Comparison of ENCODE assay signal across 13 cellular contexts in genomic region chr16:29709657-29710056, GRCh38. TPM values are rescaled to one million over a fixed set of nuclear protein-coding genes. Genes with fewer than 3 reads are reported as not detected.
DNase-seq lines count a peak whose midpoint lies in the region; FAIRE-seq and TF ChIP-seq lines count a peak whose summit lies in the region.
"Not testable (repeated sequence)": the region's sequence is repeated elsewhere in the genome, so short reads cannot be mapped to it uniquely, and the experiment has no call there.
"Had no signal": no experiment of that assay in that cellular context is flagged by ENCODE, and none has a peak within 500 bp of the region (broad histone marks: within the 10 kb centered on the region; RNA-seq: fewer than 3 reads in every experiment).

No MANE protein-coding gene starts in this region.

- CTCF ChIA-PET in CD8-positive, alpha-beta memory T cell (lab: Charles Lee): interaction anchor here (1.9 kb wide), 2 partner anchors 9 to 29 kb away, joined by 5 to 10 read pairs; no protein-coding TSS in a partner anchor
- CTCF ChIA-PET in OCI-LY7 (lab: Charles Lee; ENCODE audit: unreplicated experiment): not testable (repeated sequence)
- CTCF ChIA-PET in endothelial cell of umbilical vein (lab: Charles Lee): interaction anchor here (0.7 to 3.0 kb wide), 6 partner anchors 10 to 323 kb away, joined by 3 to 28 read pairs (median 3); partner anchors contain the start of gene PAGR1

- H3K4me2 ChIP-seq in OCI-LY7 (ENCODE audit: low read length); endothelial cell of umbilical vein (ENCODE audit: insufficient read depth, low read length): not testable (repeated sequence)
- peak overlapping the region; percentile 33 for H3K4me2 ChIP-seq in trophoblast cell (ENCODE audit: low read length)

- H3K36me3 ChIP-seq in CD8-positive, alpha-beta memory T cell (ENCODE audit: insufficient read depth, low read length); OCI-LY7 (ENCODE audit: insufficient read depth, low read length); endothelial cell of umbilical vein (ENCODE audit: control insufficient read depth in 2 of 2, extremely low read depth in 1 of 2, insufficient read depth in 2 of 2, low read length in 2 of 2); kidney (ENCODE audit: control insufficient read depth in 1 of 2, insufficient read depth in 2 of 2, low read length in 2 of 2); trophoblast cell (ENCODE audit: control insufficient read depth in 1 of 2, insufficient read depth in 2 of 2, low read length in 2 of 2): not testable (repeated sequence)
- H3K36me3 ChIP-seq in HUES48 (ENCODE audit: control insufficient read depth, insufficient read depth, low read length): peaks cover 32% of the 10 kb centered on the region

- H3K9me1 ChIP-seq in endothelial cell of umbilical vein (replicated peaks; ENCODE audit: control insufficient read depth, extremely low read depth, insufficient read depth, low read length): not testable (repeated sequence)

- not testable (repeated sequence) for H3K79me1 ChIP-seq in trophoblast cell (ENCODE audit: low read length)

- H3K27me3 Mint-ChIP-seq in CD8-positive, alpha-beta memory T cell; activated naive CD8-positive, alpha-beta T cell: not testable (repeated sequence)

- not testable (repeated sequence) for H2AK5ac ChIP-seq in trophoblast cell (ENCODE audit: low read length)

- POLR2A ChIA-PET in CD8-positive, alpha-beta memory T cell (lab: Charles Lee): interaction anchor here (0.6 kb wide), 1 partner anchor 304 kb away, joined by 4 read pairs; no protein-coding TSS in a partner anchor
- POLR2A ChIA-PET in OCI-LY7 (lab: Charles Lee): interaction anchor here (0.9 kb wide), 1 partner anchor 8 kb away, joined by 3 read pairs; no protein-coding TSS in a partner anchor
- POLR2A ChIA-PET in endothelial cell of umbilical vein (lab: Charles Lee): not testable (repeated sequence)

- dilution Hi-C loops in endothelial cell of umbilical vein (cut with MboI; ENCODE audit: extremely low pct_ligation_motif_present, low sequenced_read_pairs): not testable (repeated sequence)

- H3K27me3 ChIP-seq in CD8-positive, alpha-beta memory T cell (ENCODE audit: insufficient read depth, low read length, poor library complexity, severe bottlenecking); HUES48 (ENCODE audit: control insufficient read depth, insufficient read depth, low read length); endothelial cell of umbilical vein (ENCODE audit: control insufficient read depth in 2 of 2, insufficient read depth in 2 of 2, low read length in 2 of 2); trophoblast cell (ENCODE audit: insufficient read depth, low read length): not testable (repeated sequence)

- H3K23ac ChIP-seq in trophoblast cell (ENCODE audit: low read length): not testable (repeated sequence)

- not testable (repeated sequence) for H2BK5ac ChIP-seq in trophoblast cell (ENCODE audit: low read depth, low read length, poor library complexity)

- H3K27ac ChIP-seq in CD8-positive, alpha-beta memory T cell (ENCODE audit: low read depth, low read length); OCI-LY7 (ENCODE audit: low read depth, low read length, poor library complexity, severe bottlenecking); endothelial cell of umbilical vein (ENCODE audit: insufficient read depth, low read depth, low read length); kidney (ENCODE audit: low read depth in 2 of 2, low read length in 2 of 2); trophoblast cell (ENCODE audit: low read depth, low read length): not testable (repeated sequence)
- H3K27ac ChIP-seq in HUES48 (ENCODE audit: low read depth, low read length): peak overlapping the region; percentile 97

- not testable (repeated sequence) for H3K79me2 ChIP-seq in OCI-LY7 (ENCODE audit: insufficient read depth, low read depth, low read length); endothelial cell of umbilical vein (ENCODE audit: control insufficient read depth, insufficient read depth, low read length); trophoblast cell (ENCODE audit: control insufficient read depth, insufficient read depth, low read length, poor library complexity)

- H2BK12ac ChIP-seq in trophoblast cell (ENCODE audit: low read length): peak overlapping the region; percentile 38

- not testable (repeated sequence) for H3K9me2 ChIP-seq in OCI-LY7 (ENCODE audit: insufficient read depth, low read length)

- H3K36me3 Mint-ChIP-seq in CD8-positive, alpha-beta memory T cell; activated naive CD8-positive, alpha-beta T cell: not testable (repeated sequence)

- TF ChIP-seq POLR2A in endothelial cell of umbilical vein (IDR thresholded peaks at IDR 0.05; ENCODE audit: low read depth, low read length): not testable (repeated sequence)

- peak overlapping the region in 5 of 8 donors; percentile 36 to 93 (median 82) for H3K27ac Mint-ChIP-seq in CD8-positive, alpha-beta memory T cell
- peak overlapping the region; percentile 41 for H3K27ac Mint-ChIP-seq in activated naive CD8-positive, alpha-beta T cell

- not testable (repeated sequence) for H4K20me1 ChIP-seq in OCI-LY7 (ENCODE audit: insufficient read depth, low read length); endothelial cell of umbilical vein (replicated peaks; ENCODE audit: control insufficient read depth, extremely low read depth, insufficient read depth, low read length)

- H3K4me3 Mint-ChIP-seq in CD8-positive, alpha-beta memory T cell; activated naive CD8-positive, alpha-beta T cell: not testable (repeated sequence)

- not testable (repeated sequence) for H3K4me3 ChIP-seq in CD8-positive, alpha-beta memory T cell (ENCODE audit: low read length); OCI-LY7 (ENCODE audit: low read depth, low read length, poor library complexity, severe bottlenecking); endothelial cell of umbilical vein (replicated peaks in 1 of 3; ENCODE audit: insufficient read depth in 1 of 3, low read depth in 1 of 3, low read length in 3 of 3); kidney (ENCODE audit: low read length in 2 of 2); trophoblast cell (ENCODE audit: low read depth, low read length)
- peak overlapping the region; percentile 79 for H3K4me3 ChIP-seq in HUES48 (ENCODE audit: low read depth, low read length)

- H3K9ac ChIP-seq in HUES48 (ENCODE audit: low read depth, low read length): peak overlapping the region; percentile 94
- not testable (repeated sequence) for H3K9ac ChIP-seq in endothelial cell of umbilical vein (replicated peaks; ENCODE audit: extremely low read depth, insufficient read depth, low read length); kidney (ENCODE audit: low read length in 2 of 2); trophoblast cell (ENCODE audit: low read length)

- peak overlapping the region; percentile 89; the same call in 1 of the 2 replicates for H2AFZ ChIP-seq in OCI-LY7 (ENCODE audit: low read length)
- H2AFZ ChIP-seq in endothelial cell of umbilical vein (ENCODE audit: low read depth, low read length): peak overlapping the region; percentile 18
- not testable (repeated sequence) for H2AFZ ChIP-seq in trophoblast cell (ENCODE audit: insufficient read depth, low read length, poor library complexity)

- H4K8ac ChIP-seq in trophoblast cell (ENCODE audit: low read depth, low read length): not testable (repeated sequence)

- H4K91ac ChIP-seq in trophoblast cell (ENCODE audit: low read depth, low read length): not testable (repeated sequence)

- H3K14ac ChIP-seq in trophoblast cell (ENCODE audit: low read length): not testable (repeated sequence)

- not testable (repeated sequence) for H3K9me3 ChIP-seq in CD8-positive, alpha-beta memory T cell (ENCODE audit: low read length); HUES48 (ENCODE audit: control insufficient read depth, insufficient read depth, low read length); OCI-LY7 (ENCODE audit: low read length); endothelial cell of umbilical vein (replicated peaks; ENCODE audit: control insufficient read depth, insufficient read depth, low read length); kidney (ENCODE audit: control insufficient read depth in 1 of 2, low read length in 2 of 2); trophoblast cell (ENCODE audit: insufficient read depth, low read depth, low read length)

- H3K9me3 Mint-ChIP-seq in CD8-positive, alpha-beta memory T cell; activated naive CD8-positive, alpha-beta T cell (ENCODE audit: low read depth): not testable (repeated sequence)

- H3K4me1 ChIP-seq in CD8-positive, alpha-beta memory T cell (ENCODE audit: insufficient read depth, low read length): peaks cover 11% of the 10 kb centered on the region
- H3K4me1 ChIP-seq in HUES48 (ENCODE audit: control insufficient read depth, insufficient read depth, low read length): peaks cover 10% of the 10 kb centered on the region
- peaks cover 13% of the 10 kb centered on the region for H3K4me1 ChIP-seq in OCI-LY7 (ENCODE audit: insufficient read depth, low read length, poor library complexity, severe bottlenecking)
- not testable (repeated sequence) for H3K4me1 ChIP-seq in endothelial cell of umbilical vein (ENCODE audit: control insufficient read depth, extremely low read depth, insufficient read depth, low read length); trophoblast cell (ENCODE audit: control insufficient read depth in 1 of 2, insufficient read depth in 2 of 2, low read length in 2 of 2)
- peaks cover 0 to 11% of the 10 kb centered on the region in 2 donors for H3K4me1 ChIP-seq in kidney (ENCODE audit: control insufficient read depth in 1 of 2, insufficient read depth in 1 of 2, low read depth in 1 of 2, low read length in 2 of 2)

- WGBS in trophoblast cell (ENCODE audit: extremely low coverage, insufficient coverage, insufficient read length): no CpG with 5 or more reads among the region's 6 CpGs

- H3K4ac ChIP-seq in trophoblast cell (ENCODE audit: low read depth, low read length): not testable (repeated sequence)

- not testable (repeated sequence) for TF ChIP-seq CTCF in OCI-LY7 (conservative IDR thresholded peaks at IDR 0.05; ENCODE audit: low read length); endothelial cell of umbilical vein (IDR thresholded peaks at IDR 0.05; ENCODE audit: extremely low read depth in 1 of 2, insufficient read depth in 1 of 2, low read depth in 1 of 2, low read length in 2 of 2); kidney (IDR thresholded peaks at IDR 0.05; ENCODE audit: borderline replicate concordance, extremely low read depth, insufficient read depth)

- not testable (repeated sequence) for DNase-seq in CD8-positive, alpha-beta memory T cell; OCI-LY7 (ENCODE audit: low spot score); trophoblast cell
- DNase-seq in endothelial cell of umbilical vein (ENCODE audit: low read depth, low spot score): peak; percentile 26
- DNase-seq in kidney: peak; percentile 34

- not testable (repeated sequence) for FAIRE-seq in endothelial cell of umbilical vein (lab: Jason Lieb, UNC); kidney (lab: Jason Lieb, UNC)

- H3K18ac ChIP-seq in trophoblast cell (ENCODE audit: low read length): not testable (repeated sequence)

- intact Hi-C loops in OCI-LY7 (cut with micrococcal nuclease; ENCODE audit: unreplicated experiment); endothelial cell of umbilical vein (cut with micrococcal nuclease); kidney (cut with DNase I): not testable (repeated sequence)

- not testable (repeated sequence) for BruUV-seq in OCI-LY7 (replicated peaks; lab: Mats Ljungman, UMichigan); endothelial cell of umbilical vein (replicated peaks; lab: Mats Ljungman, UMichigan)

- not testable (repeated sequence) for H2BK120ac ChIP-seq in trophoblast cell (ENCODE audit: insufficient read depth, low read length, poor library complexity)

- peaks cover 12 to 17% (median 17%) of the 10 kb centered on the region in 3 donors for H3K4me1 Mint-ChIP-seq in CD8-positive, alpha-beta memory T cell
- H3K4me1 Mint-ChIP-seq in activated naive CD8-positive, alpha-beta T cell (ENCODE audit: low read depth): peaks cover 15% of the 10 kb centered on the region

- not testable (repeated sequence) for H4K12ac ChIP-seq in trophoblast cell (ENCODE audit: low read depth, low read length)

RNA-seq across cellular contexts. Expression of gene QPRT, which starts 30.7 kb away (rescaled TPM):
- 1 to 10 TPM; 3.0 to 3.5 TPM for total RNA-seq in CD8-positive, alpha-beta memory T cell
- 0.74 TPM for polyA plus RNA-seq in CD8-positive, alpha-beta memory T cell
- total RNA-seq in OCI-LY7 (2014; rRNA removed; shearing (Covaris generic)): 9.4 and 10.6 TPM in 2 replicates
- total RNA-seq in OCI-LY7 (2022) (12.6 and 15.8 TPM in 2 replicates), endothelial cell of umbilical vein (0.28 and 0.44 TPM in 2 replicates), kidney (13.9 TPM)
- polyA plus RNA-seq in endothelial cell of umbilical vein (0.40 and 0.41 TPM in 2 replicates), kidney (ENCODE audit: insufficient read depth, low read depth, low replicate concordance) (168 TPM)
- 0.26 and 0.39 TPM in 2 replicates for polyA plus RNA-seq in endothelial cell of umbilical vein (2011; cell fraction: cytosol; rRNA removed)
- polyA plus RNA-seq in endothelial cell of umbilical vein (2011; cell fraction: nucleus; rRNA removed): 0.25 TPM in 1 of 2 replicates, not detected in the other
- polyA plus RNA-seq in endothelial cell of umbilical vein (2012): 0.23 and 0.52 TPM in 2 replicates
- polyA minus RNA-seq in endothelial cell of umbilical vein: 0.73 and 1.0 TPM in 2 replicates
- not detected for polyA minus RNA-seq in endothelial cell of umbilical vein (2011; cell fraction: cytosol; rRNA and poly(A)+ RNA removed)
- polyA minus RNA-seq in endothelial cell of umbilical vein (2011; cell fraction: nucleus; rRNA and poly(A)+ RNA removed): not detected in 2 replicates
- 258 and 266 TPM in 2 replicates for polyA plus RNA-seq in trophoblast cell (2013)

RNA-seq across cellular contexts. Expression of gene C16orf54, which starts 36.1 kb away (rescaled TPM):
- total RNA-seq in CD8-positive, alpha-beta memory T cell: 10 to 100 TPM; 32.3 to 33.3 TPM
- polyA plus RNA-seq in CD8-positive, alpha-beta memory T cell: 45.0 TPM
- not detected in 2 replicates for total RNA-seq in OCI-LY7 (2014; rRNA removed; shearing (Covaris generic))
- 0.32 and 0.55 TPM in 2 replicates for total RNA-seq in OCI-LY7 (2022)
- not detected in 2 replicates for total RNA-seq in endothelial cell of umbilical vein
- polyA plus RNA-seq in endothelial cell of umbilical vein: not detected in 2 replicates
- not detected in 2 replicates for polyA plus RNA-seq in endothelial cell of umbilical vein (2011; cell fraction: cytosol; rRNA removed)
- not detected in 2 replicates for polyA plus RNA-seq in endothelial cell of umbilical vein (2011; cell fraction: nucleus; rRNA removed)
- not detected in 2 replicates for polyA plus RNA-seq in endothelial cell of umbilical vein (2012)
- not detected in 2 replicates for polyA minus RNA-seq in endothelial cell of umbilical vein
- polyA minus RNA-seq in endothelial cell of umbilical vein (2011; cell fraction: cytosol; rRNA and poly(A)+ RNA removed): not detected
- not detected in 2 replicates for polyA minus RNA-seq in endothelial cell of umbilical vein (2011; cell fraction: nucleus; rRNA and poly(A)+ RNA removed)
- total RNA-seq in kidney: 4.9 TPM
- polyA plus RNA-seq in kidney (ENCODE audit: insufficient read depth, low read depth, low replicate concordance): 0.39 TPM
- 0.05 and 0.06 TPM in 2 replicates for polyA plus RNA-seq in trophoblast cell (2013)
- total RNA-seq: IMR-90, LHCN-M2, NCI-H460, RPMI7951 had no signal
- polyA plus RNA-seq: AG04450, BJ, IMR-90 had no signal

RNA-seq across cellular contexts. Expression of gene SPN, which starts 46.6 kb away (rescaled TPM):
- total RNA-seq in CD8-positive, alpha-beta memory T cell: 100 to 1,000 TPM; 136 to 144 TPM
- 255 TPM for polyA plus RNA-seq in CD8-positive, alpha-beta memory T cell
- 43.6 and 59.4 TPM in 2 replicates for total RNA-seq in OCI-LY7 (2014; rRNA removed; shearing (Covaris generic))
- total RNA-seq in OCI-LY7 (2022) (87.6 and 90.5 TPM in 2 replicates), endothelial cell of umbilical vein (not detected in 2 replicates), kidney (8.8 TPM)
- polyA plus RNA-seq in endothelial cell of umbilical vein (not detected in 2 replicates), kidney (ENCODE audit: insufficient read depth, low read depth, low replicate concordance) (1.0 TPM)
- not detected in 2 replicates for polyA plus RNA-seq in endothelial cell of umbilical vein (2011; cell fraction: cytosol; rRNA removed)
- not detected in 2 replicates for polyA plus RNA-seq in endothelial cell of umbilical vein (2011; cell fraction: nucleus; rRNA removed)
- polyA plus RNA-seq in endothelial cell of umbilical vein (2012): not detected in 2 replicates
- polyA minus RNA-seq in endothelial cell of umbilical vein: 0.95 and 2.2 TPM in 2 replicates
- polyA minus RNA-seq in endothelial cell of umbilical vein (2011; cell fraction: cytosol; rRNA and poly(A)+ RNA removed): not detected
- not detected in 2 replicates for polyA minus RNA-seq in endothelial cell of umbilical vein (2011; cell fraction: nucleus; rRNA and poly(A)+ RNA removed)
- polyA plus RNA-seq in trophoblast cell (2013): 0.10 and 0.15 TPM in 2 replicates
- total RNA-seq: IMR-90, LHCN-M2, NCI-H460, RPMI7951 had no signal
- polyA plus RNA-seq: BJ, IMR-90 had no signal
